In genomic region chr1:153783233-153784190, GRCh38 we compare ENCODE assay signal across 1 cellular context.
TF ChIP-seq lines count a peak whose summit lies in the region.

No MANE protein-coding gene starts in this region.

TF ChIP-seq in K562, 482 proteins besides CTCF, POLR2A, EP300 and RAD21 (continued from another document and continues in another):
- TF ChIP-seq, protein P1, sequence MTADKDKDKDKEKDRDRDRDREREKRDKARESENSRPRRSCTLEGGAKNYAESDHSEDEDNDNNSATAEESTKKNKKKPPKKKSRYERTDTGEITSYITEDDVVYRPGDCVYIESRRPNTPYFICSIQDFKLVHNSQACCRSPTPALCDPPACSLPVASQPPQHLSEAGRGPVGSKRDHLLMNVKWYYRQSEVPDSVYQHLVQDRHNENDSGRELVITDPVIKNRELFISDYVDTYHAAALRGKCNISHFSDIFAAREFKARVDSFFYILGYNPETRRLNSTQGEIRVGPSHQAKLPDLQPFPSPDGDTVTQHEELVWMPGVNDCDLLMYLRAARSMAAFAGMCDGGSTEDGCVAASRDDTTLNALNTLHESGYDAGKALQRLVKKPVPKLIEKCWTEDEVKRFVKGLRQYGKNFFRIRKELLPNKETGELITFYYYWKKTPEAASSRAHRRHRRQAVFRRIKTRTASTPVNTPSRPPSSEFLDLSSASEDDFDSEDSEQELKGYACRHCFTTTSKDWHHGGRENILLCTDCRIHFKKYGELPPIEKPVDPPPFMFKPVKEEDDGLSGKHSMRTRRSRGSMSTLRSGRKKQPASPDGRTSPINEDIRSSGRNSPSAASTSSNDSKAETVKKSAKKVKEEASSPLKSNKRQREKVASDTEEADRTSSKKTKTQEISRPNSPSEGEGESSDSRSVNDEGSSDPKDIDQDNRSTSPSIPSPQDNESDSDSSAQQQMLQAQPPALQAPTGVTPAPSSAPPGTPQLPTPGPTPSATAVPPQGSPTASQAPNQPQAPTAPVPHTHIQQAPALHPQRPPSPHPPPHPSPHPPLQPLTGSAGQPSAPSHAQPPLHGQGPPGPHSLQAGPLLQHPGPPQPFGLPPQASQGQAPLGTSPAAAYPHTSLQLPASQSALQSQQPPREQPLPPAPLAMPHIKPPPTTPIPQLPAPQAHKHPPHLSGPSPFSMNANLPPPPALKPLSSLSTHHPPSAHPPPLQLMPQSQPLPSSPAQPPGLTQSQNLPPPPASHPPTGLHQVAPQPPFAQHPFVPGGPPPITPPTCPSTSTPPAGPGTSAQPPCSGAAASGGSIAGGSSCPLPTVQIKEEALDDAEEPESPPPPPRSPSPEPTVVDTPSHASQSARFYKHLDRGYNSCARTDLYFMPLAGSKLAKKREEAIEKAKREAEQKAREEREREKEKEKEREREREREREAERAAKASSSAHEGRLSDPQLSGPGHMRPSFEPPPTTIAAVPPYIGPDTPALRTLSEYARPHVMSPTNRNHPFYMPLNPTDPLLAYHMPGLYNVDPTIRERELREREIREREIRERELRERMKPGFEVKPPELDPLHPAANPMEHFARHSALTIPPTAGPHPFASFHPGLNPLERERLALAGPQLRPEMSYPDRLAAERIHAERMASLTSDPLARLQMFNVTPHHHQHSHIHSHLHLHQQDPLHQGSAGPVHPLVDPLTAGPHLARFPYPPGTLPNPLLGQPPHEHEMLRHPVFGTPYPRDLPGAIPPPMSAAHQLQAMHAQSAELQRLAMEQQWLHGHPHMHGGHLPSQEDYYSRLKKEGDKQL (CRISPR knock-in tag; IDR thresholded peaks at IDR 0.05; ENCODE audit: borderline replicate concordance): no peak
- TF ChIP-seq ZNF57 (CRISPR knock-in tag; IDR thresholded peaks at IDR 0.05) (no peak), POLR2AphosphoS2 (IDR thresholded peaks at IDR 0.05; ENCODE audit: low read length) (peak; percentile 83; the same call in 1 of the 2 replicates), HSF4 (CRISPR knock-in tag; IDR thresholded peaks at IDR 0.05; ENCODE audit: borderline replicate concordance) (no peak), ZBTB8A (IDR thresholded peaks at IDR 0.05; ENCODE audit: partially characterized antibody) (no peak), BRD4 (IDR thresholded peaks at IDR 0.05) (0 out of 2 replicates have a peak, but pooled peaks have one; percentile 59), ZKSCAN1 (IDR thresholded peaks at IDR 0.05; ENCODE audit: low read depth, low read length) (no peak), HDAC2 (IDR thresholded peaks at IDR 0.05) (peak; percentile 82), MAFF (IDR thresholded peaks at IDR 0.05; ENCODE audit: low read length) (no peak), ZNF79 (CRISPR knock-in tag; IDR thresholded peaks at IDR 0.05; ENCODE audit: low read depth) (no peak), ZKSCAN8 (CRISPR knock-in tag; IDR thresholded peaks at IDR 0.05) (no peak), SMAD2 (IDR thresholded peaks at IDR 0.05; ENCODE audit: low read depth, low read length) (no peak), FOXA3 (CRISPR knock-in tag; conservative IDR thresholded peaks at IDR 0.05 in 1 of 2, IDR thresholded peaks at IDR 0.05 in 1 of 2) (no peak; a peak in 1 of 4 replicates), CBFA2T2 (conservative IDR thresholded peaks at IDR 0.05) (no peak), HDAC8 (tag; IDR thresholded peaks at IDR 0.05) (no peak), E2F3 (CRISPR knock-in tag; IDR thresholded peaks at IDR 0.05) (0 out of 2 replicates have a peak, but pooled peaks have one; percentile 14), TCF3 (CRISPR knock-in tag; IDR thresholded peaks at IDR 0.05) (0 out of 2 replicates have a peak, but pooled peaks have one; percentile 20), ZNF134 (CRISPR knock-in tag; conservative IDR thresholded peaks at IDR 0.05) (no peak), ZC3H8 (IDR thresholded peaks at IDR 0.05) (no peak), MYNN (IDR thresholded peaks at IDR 0.05) (no peak), MYNN (CRISPR knock-in tag; IDR thresholded peaks at IDR 0.05) (no peak), TAF7 (tag; IDR thresholded peaks at IDR 0.05) (peak; percentile 54; the same call in 1 of the 2 replicates), NBN (IDR thresholded peaks at IDR 0.05; ENCODE audit: low read depth) (peak; percentile 91), EWSR1 (IDR thresholded peaks at IDR 0.05; ENCODE audit: borderline replicate concordance, low read depth, partially characterized antibody) (no peak), ILF3 (IDR thresholded peaks at IDR 0.05; ENCODE audit: borderline replicate concordance) (no peak), ZZZ3 (IDR thresholded peaks at IDR 0.05) (no peak), GATAD2B (IDR thresholded peaks at IDR 0.05; ENCODE audit: borderline replicate concordance) (0 out of 2 replicates have a peak, but pooled peaks have one; percentile 37), AFF1 (IDR thresholded peaks at IDR 0.05; ENCODE audit: low read depth in 1 of 2, partially characterized antibody in 2 of 2) (no peak), TFE3 (CRISPR knock-in tag; IDR thresholded peaks at IDR 0.05) (no peak), IRF9 (tag; IDR thresholded peaks at IDR 0.05) (no peak), TBL1XR1 (IDR thresholded peaks at IDR 0.05; ENCODE audit: low read length in 2 of 2) (no peak), MEF2A (IDR thresholded peaks at IDR 0.05; ENCODE audit: control insufficient read depth, low read depth, low read length) (no peak), RBBP5 (IDR thresholded peaks at IDR 0.05; ENCODE audit: borderline replicate concordance, insufficient read depth, low read length, poor library complexity, severe bottlenecking) (peak; percentile 75), FIP1L1 (IDR thresholded peaks at IDR 0.05; ENCODE audit: low read depth, low read length, poor library complexity, severe bottlenecking) (peak; percentile 45), STAT5B (CRISPR knock-in tag; IDR thresholded peaks at IDR 0.05) (no peak), CHD4 (IDR thresholded peaks at IDR 0.05; ENCODE audit: insufficient read depth, insufficient replicate concordance, low read depth, low read length, poor library complexity, severe bottlenecking) (no peak), ZNF589 (CRISPR knock-in tag; IDR thresholded peaks at IDR 0.05; ENCODE audit: low read depth) (no peak), HIVEP1 (CRISPR knock-in tag; IDR thresholded peaks at IDR 0.05) (no peak), MAX (CRISPR knock-in tag; IDR thresholded peaks at IDR 0.05) (peak; percentile 64; the same call in 1 of the 2 replicates), SMARCE1 (IDR thresholded peaks at IDR 0.05) (no peak), ZKSCAN3 (CRISPR knock-in tag; IDR thresholded peaks at IDR 0.05) (no peak), KLF6 (CRISPR knock-in tag; IDR thresholded peaks at IDR 0.05; ENCODE audit: borderline replicate concordance) (peak; percentile 24; the same call in 1 of the 2 replicates), ZNF644 (tag; IDR thresholded peaks at IDR 0.05; ENCODE audit: low read depth) (no peak), MXI1 (IDR thresholded peaks at IDR 0.05; ENCODE audit: low read depth, low read length) (no peak), ZNF696 (CRISPR knock-in tag; conservative IDR thresholded peaks at IDR 0.05) (no peak), COPS2 (conservative IDR thresholded peaks at IDR 0.05) (no peak), LARP7 (IDR thresholded peaks at IDR 0.05) (no peak), JUND (IDR thresholded peaks at IDR 0.05; ENCODE audit: borderline replicate concordance, low read depth, low read length) (0 out of 2 replicates have a peak, but pooled peaks have one; percentile 14), JUND (tag; IDR thresholded peaks at IDR 0.05; ENCODE audit: borderline replicate concordance, low read depth, low read length) (no peak; the same call in 2 of the 3 replicates), FOXJ3 (CRISPR knock-in tag; IDR thresholded peaks at IDR 0.05) (no peak)
- TF ChIP-seq, protein P2, sequence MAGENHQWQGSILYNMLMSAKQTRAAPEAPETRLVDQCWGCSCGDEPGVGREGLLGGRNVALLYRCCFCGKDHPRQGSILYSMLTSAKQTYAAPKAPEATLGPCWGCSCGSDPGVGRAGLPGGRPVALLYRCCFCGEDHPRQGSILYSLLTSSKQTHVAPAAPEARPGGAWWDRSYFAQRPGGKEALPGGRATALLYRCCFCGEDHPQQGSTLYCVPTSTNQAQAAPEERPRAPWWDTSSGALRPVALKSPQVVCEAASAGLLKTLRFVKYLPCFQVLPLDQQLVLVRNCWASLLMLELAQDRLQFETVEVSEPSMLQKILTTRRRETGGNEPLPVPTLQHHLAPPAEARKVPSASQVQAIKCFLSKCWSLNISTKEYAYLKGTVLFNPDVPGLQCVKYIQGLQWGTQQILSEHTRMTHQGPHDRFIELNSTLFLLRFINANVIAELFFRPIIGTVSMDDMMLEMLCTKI (IDR thresholded peaks at IDR 0.05; ENCODE audit: partially characterized antibody): no peak
- TF ChIP-seq, protein P3, sequence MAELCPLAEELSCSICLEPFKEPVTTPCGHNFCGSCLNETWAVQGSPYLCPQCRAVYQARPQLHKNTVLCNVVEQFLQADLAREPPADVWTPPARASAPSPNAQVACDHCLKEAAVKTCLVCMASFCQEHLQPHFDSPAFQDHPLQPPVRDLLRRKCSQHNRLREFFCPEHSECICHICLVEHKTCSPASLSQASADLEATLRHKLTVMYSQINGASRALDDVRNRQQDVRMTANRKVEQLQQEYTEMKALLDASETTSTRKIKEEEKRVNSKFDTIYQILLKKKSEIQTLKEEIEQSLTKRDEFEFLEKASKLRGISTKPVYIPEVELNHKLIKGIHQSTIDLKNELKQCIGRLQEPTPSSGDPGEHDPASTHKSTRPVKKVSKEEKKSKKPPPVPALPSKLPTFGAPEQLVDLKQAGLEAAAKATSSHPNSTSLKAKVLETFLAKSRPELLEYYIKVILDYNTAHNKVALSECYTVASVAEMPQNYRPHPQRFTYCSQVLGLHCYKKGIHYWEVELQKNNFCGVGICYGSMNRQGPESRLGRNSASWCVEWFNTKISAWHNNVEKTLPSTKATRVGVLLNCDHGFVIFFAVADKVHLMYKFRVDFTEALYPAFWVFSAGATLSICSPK (IDR thresholded peaks at IDR 0.05; ENCODE audit: borderline replicate concordance): no peak
- TF ChIP-seq, protein P4, sequence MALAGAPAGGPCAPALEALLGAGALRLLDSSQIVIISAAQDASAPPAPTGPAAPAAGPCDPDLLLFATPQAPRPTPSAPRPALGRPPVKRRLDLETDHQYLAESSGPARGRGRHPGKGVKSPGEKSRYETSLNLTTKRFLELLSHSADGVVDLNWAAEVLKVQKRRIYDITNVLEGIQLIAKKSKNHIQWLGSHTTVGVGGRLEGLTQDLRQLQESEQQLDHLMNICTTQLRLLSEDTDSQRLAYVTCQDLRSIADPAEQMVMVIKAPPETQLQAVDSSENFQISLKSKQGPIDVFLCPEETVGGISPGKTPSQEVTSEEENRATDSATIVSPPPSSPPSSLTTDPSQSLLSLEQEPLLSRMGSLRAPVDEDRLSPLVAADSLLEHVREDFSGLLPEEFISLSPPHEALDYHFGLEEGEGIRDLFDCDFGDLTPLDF (CRISPR knock-in tag; IDR thresholded peaks at IDR 0.05): no peak; the same call in 1 of the 2 replicates
- TF ChIP-seq, protein P5, sequence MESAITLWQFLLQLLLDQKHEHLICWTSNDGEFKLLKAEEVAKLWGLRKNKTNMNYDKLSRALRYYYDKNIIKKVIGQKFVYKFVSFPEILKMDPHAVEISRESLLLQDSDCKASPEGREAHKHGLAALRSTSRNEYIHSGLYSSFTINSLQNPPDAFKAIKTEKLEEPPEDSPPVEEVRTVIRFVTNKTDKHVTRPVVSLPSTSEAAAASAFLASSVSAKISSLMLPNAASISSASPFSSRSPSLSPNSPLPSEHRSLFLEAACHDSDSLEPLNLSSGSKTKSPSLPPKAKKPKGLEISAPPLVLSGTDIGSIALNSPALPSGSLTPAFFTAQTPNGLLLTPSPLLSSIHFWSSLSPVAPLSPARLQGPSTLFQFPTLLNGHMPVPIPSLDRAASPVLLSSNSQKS (CRISPR knock-in tag; IDR thresholded peaks at IDR 0.05): no peak
